In genomic region chr19:28284389-28284788, GRCh38 we compare ENCODE assay signal across 35 cellular contexts.
"Had no signal": no experiment of that assay in that cellular context is flagged by ENCODE, and none has a peak within 500 bp of the region (broad histone marks: within the 10 kb centered on the region; RNA-seq: fewer than 3 reads in every experiment).

No MANE protein-coding gene starts in this region.

- H3K36me3 ChIP-seq: MG63 had no signal

- DNase-seq: Karpas-422, Kasumi-1, MG63, MM.1S, MV-4-11, NCI-H1048, NCI-H1092, NCI-H1092 treated with DMSO at 0.1 percent for 48 hours, NCI-H1105, NCI-H1105 treated with DMSO at 0.1 percent for 48 hours, NCI-H1417, NCI-H1417 treated with DMSO at 0.1 percent for 48 hours, NCI-H1436, NCI-H1436 treated with DMSO at 0.1 percent for 48 hours, NCI-H146, NCI-H1694, NCI-H1694 treated with DMSO at 0.1 percent for 48 hours, NCI-H187, NCI-H187 treated with DMSO at 0.1 percent for 48 hours, NCI-H1930, NCI-H2029, NCI-H2029 treated with DMSO at 0.1 percent for 48 hours, NCI-H2081, NCI-H2081 treated with DMSO at 0.1 percent for 48 hours, NCI-H2107, NCI-H2171, NCI-H2171 treated with DMSO at 0.1 percent for 48 hours, NCI-H2227 treated with DMSO at 0.1 percent for 48 hours, NCI-H226, NCI-H345, NCI-H446, NCI-H446 treated with DMSO at 0.1 percent for 48 hours, NCI-H510A, NCI-H510A treated with DMSO at 0.1 percent for 48 hours, NCI-H524 had no signal

- H3K4me3 ChIP-seq: MG63 had no signal

- H3K9me3 ChIP-seq: MG63 had no signal
